ENCODE assay signal across 24 cellular contexts in genomic region chr4:73442275-73442674, GRCh38. TPM values are rescaled to one million over a fixed set of nuclear protein-coding genes. Genes with fewer than 3 reads are reported as not detected.
DNase-seq lines count a peak whose midpoint lies in the region; ATAC-seq, FAIRE-seq and TF ChIP-seq lines count a peak whose summit lies in the region.
"Had no signal": no experiment of that assay in that cellular context is flagged by ENCODE, and none has a peak within 500 bp of the region (broad histone marks: within the 10 kb centered on the region; RNA-seq: fewer than 3 reads in every experiment).

No MANE protein-coding gene starts in this region.

- H3K79me1 ChIP-seq in IMR-90 (ENCODE audit: low read depth in 1 of 2, low read length in 2 of 2): no peaks in the 10 kb centered on the region

- no peak for TF ChIP-seq RAD21 in IMR-90 (IDR thresholded peaks at IDR 0.05; ENCODE audit: low read length)
- no peak for TF ChIP-seq RAD21 in K562 (CRISPR knock-in tag; conservative IDR thresholded peaks at IDR 0.05 in 1 of 2, IDR thresholded peaks at IDR 0.05 in 1 of 2)

- H3K27ac ChIP-seq in IMR-90 (ENCODE audit: insufficient read depth, low read length): no peak overlapping the region
- H3K27ac ChIP-seq in PC-9: no peak overlapping the region
- H3K27ac ChIP-seq in K562 (ENCODE audit: extremely low read depth, low read depth, low read length): no peak overlapping the region
- H3K27ac ChIP-seq in osteoblast (ENCODE audit: low read depth, low read length): no peak overlapping the region
- H3K27ac ChIP-seq: GM23248 had no signal

- no peak overlapping the region for H2AK9ac ChIP-seq in IMR-90 (replicated peaks; ENCODE audit: low read depth, low read length, poor library complexity)

- H3K4ac ChIP-seq in IMR-90 (ENCODE audit: low read depth, low read length): no peak overlapping the region

- H3K9me3 Mint-ChIP-seq in activated CD8-positive, alpha-beta memory T cell treated with anti-CD3 and anti-CD28 coated beads, Interleukin-2, amount 10 ng/mL, durations not matched to agents 7 days and 5 days (ENCODE audit: low read depth): no peaks in the 10 kb centered on the region

- FAIRE-seq in K562 (lab: Jason Lieb, UNC): no peak
- FAIRE-seq: GM12892 had no signal

- no peak overlapping the region for H3K4me3 ChIP-seq in IMR-90 (ENCODE audit: insufficient read depth, low read depth, low read length)
- H3K4me3 ChIP-seq in PC-9: no peak overlapping the region
- H3K4me3 ChIP-seq in K562: no peak overlapping the region
- no peak overlapping the region for H3K4me3 ChIP-seq in osteoblast (ENCODE audit: insufficient read depth, low read length)
- H3K4me3 ChIP-seq: GM23248 had no signal

- H3K79me2 ChIP-seq in PC-9 (ENCODE audit: low read depth): no peaks in the 10 kb centered on the region
- no peaks in the 10 kb centered on the region for H3K79me2 ChIP-seq in K562 (ENCODE audit: control insufficient read depth, insufficient read depth, low read length)
- H3K79me2 ChIP-seq in osteoblast (ENCODE audit: insufficient read depth, low read length): no peaks in the 10 kb centered on the region

- no peak overlapping the region for H3K23ac ChIP-seq in IMR-90 (ENCODE audit: low read depth, low read length)

- in situ Hi-C loops in IMR-90 (cut with MboI; ENCODE audit: low sequenced_read_pairs): no loop called here
- in situ Hi-C loops in K562 (cut with MboI): no loop called here

- no peak overlapping the region for H3K4me3 Mint-ChIP-seq in activated CD8-positive, alpha-beta memory T cell treated with anti-CD3 and anti-CD28 coated beads, Interleukin-2, amount 10 ng/mL, durations not matched to agents 7 days and 5 days
- H3K4me3 Mint-ChIP-seq: CD4-positive, CD25-positive, alpha-beta regulatory T cell had no signal

- H3K27me3 Mint-ChIP-seq in activated CD8-positive, alpha-beta memory T cell treated with anti-CD3 and anti-CD28 coated beads, Interleukin-2, amount 10 ng/mL, durations not matched to agents 7 days and 5 days: peaks cover 18% of the 10 kb centered on the region
- H3K27me3 Mint-ChIP-seq: CD4-positive, CD25-positive, alpha-beta regulatory T cell had no signal

- H2AFZ ChIP-seq in IMR-90 (replicated peaks; ENCODE audit: low read length, poor library complexity) (no peak overlapping the region), PC-9 (no peak overlapping the region), K562 (ENCODE audit: low read depth, low read length) (peak overlapping the region; percentile 64; the same call in 1 of the 2 replicates), osteoblast (ENCODE audit: low read length) (no peak overlapping the region)
- H2AFZ ChIP-seq: GM23248 had no signal

- H2BK15ac ChIP-seq in IMR-90 (ENCODE audit: low read depth, low read length): no peak overlapping the region

- H3K9ac ChIP-seq in IMR-90 (ENCODE audit: low read depth, low read length) (no peak overlapping the region), K562 (ENCODE audit: insufficient read depth in 1 of 2, low read depth in 2 of 2, low read length in 2 of 2) (no peak overlapping the region)
- H3K9ac ChIP-seq: GM23248, SK-N-SH had no signal

- TF ChIP-seq POLR2A in IMR-90 (IDR thresholded peaks at IDR 0.05; ENCODE audit: low read depth, low read length): no peak
- TF ChIP-seq POLR2A in K562 (conservative IDR thresholded peaks at IDR 0.05): no peak

- H3K4me2 ChIP-seq in IMR-90 (ENCODE audit: low read depth, low read length): no peak overlapping the region; the same call in 1 of the 2 replicates
- H3K4me2 ChIP-seq in PC-9: peak overlapping the region; percentile 44
- no peak overlapping the region for H3K4me2 ChIP-seq in K562 (ENCODE audit: insufficient read depth, low read length)
- H3K4me2 ChIP-seq in osteoblast (ENCODE audit: insufficient read depth, low read length): peak overlapping the region; percentile 37
- H3K4me2 ChIP-seq: SK-N-SH had no signal

- H3K36me3 Mint-ChIP-seq in activated CD8-positive, alpha-beta memory T cell treated with anti-CD3 and anti-CD28 coated beads, Interleukin-2, amount 10 ng/mL, durations not matched to agents 7 days and 5 days: no peaks in the 10 kb centered on the region
- H3K36me3 Mint-ChIP-seq: CD4-positive, CD25-positive, alpha-beta regulatory T cell had no signal

- DNase-seq in IMR-90 (no peak), PC-9 (no peak), K562 (ENCODE audit: extremely low read depth in 1 of 4, low spot score in 3 of 4) (no peak), osteoblast (ENCODE audit: insufficient read length, low spot score, missing footprints) (no peak), head of caudate nucleus (no peak)
- DNase-seq in activated CD8-positive, alpha-beta memory T cell treated with anti-CD3 and anti-CD28 coated beads, Interleukin-2, amount 10 ng/mL, durations not matched to agents 7 days and 5 days: no peak
- no peak for DNase-seq in stimulated activated CD4-positive, alpha-beta T cell treated with anti-CD3 and anti-CD28 coated beads, Interleukin-4, amount 100 ng/mL, for 24 hours
- DNase-seq: CD4-positive, CD25-positive, alpha-beta regulatory T cell; DND-41; GM23248; HCEC 1CT; KG1; NCI-H1105 treated with DMSO at 0.1 percent for 48 hours; NCI-H2029 treated with DMSO at 0.1 percent for 48 hours; NCI-H2171; NCI-H524 treated with DMSO at 0.1 percent for 48 hours; OCI-M1; SHP77 treated with DMSO at 0.1 percent for 48 hours; SK-N-SH had no signal

- H3K9me1 ChIP-seq in IMR-90 (ENCODE audit: insufficient read depth, low read length) (no peaks in the 10 kb centered on the region), K562 (ENCODE audit: control insufficient read depth, insufficient read depth, low read length) (no peaks in the 10 kb centered on the region)

- CTCF ChIA-PET in IMR-90 (lab: Yijun Ruan, JAX) (no interaction called here), PC-9 (lab: Charles Lee) (no interaction called here), K562 (lab: Yijun Ruan, JAX; ENCODE audit: low intra/inter-chr PET ratio) (no interaction called here)
- CTCF ChIA-PET in activated CD8-positive, alpha-beta memory T cell treated with anti-CD3 and anti-CD28 coated beads, Interleukin-2, amount 10 ng/mL, durations not matched to agents 7 days and 5 days (lab: Charles Lee): no interaction called here

- H3F3A ChIP-seq in PC-9 (ENCODE audit: insufficient read depth, low read depth): no peaks in the 10 kb centered on the region

- H3K4me1 Mint-ChIP-seq in activated CD8-positive, alpha-beta memory T cell treated with anti-CD3 and anti-CD28 coated beads, Interleukin-2, amount 10 ng/mL, durations not matched to agents 7 days and 5 days: no peaks in the 10 kb centered on the region
- H3K4me1 Mint-ChIP-seq: CD4-positive, CD25-positive, alpha-beta regulatory T cell had no signal

- no peak for TF ChIP-seq EP300 in K562 (IDR thresholded peaks at IDR 0.05; ENCODE audit: low read length)

- intact Hi-C loops in IMR-90 (cut with micrococcal nuclease): loop anchor here (10.0 kb wide), 1 partner anchor 213 kb away; no protein-coding TSS in a partner anchor
- intact Hi-C loops in PC-9 (cut with micrococcal nuclease; ENCODE audit: unreplicated experiment): no loop called here
- intact Hi-C loops in K562 (cut with micrococcal nuclease): loop anchor here (10.0 kb wide), 2 partner anchors 127 to 213 kb away; no protein-coding TSS in a partner anchor
- intact Hi-C loops in head of caudate nucleus (cut with DNase I): no loop called here

- BruUV-seq in IMR-90 (replicated peaks; lab: Mats Ljungman, UMichigan) (no TSS peak), PC-9 (replicated peaks; lab: Mats Ljungman, UMichigan) (no TSS peak), K562 (replicated peaks; lab: Mats Ljungman, UMichigan) (no TSS peak)

- no peak overlapping the region for H2BK120ac ChIP-seq in IMR-90 (ENCODE audit: low read depth, low read length)

- no peak overlapping the region for H2BK5ac ChIP-seq in IMR-90 (ENCODE audit: low read depth, low read length, poor library complexity, severe bottlenecking)

- no peak overlapping the region for H4K5ac ChIP-seq in IMR-90 (ENCODE audit: low read depth, low read length)

- H3K9me2 ChIP-seq in PC-9 (ENCODE audit: insufficient read depth): no peaks in the 10 kb centered on the region; the same call in 1 of the 2 replicates
- H3K9me2 ChIP-seq: SK-N-SH had no signal

- H3K27ac Mint-ChIP-seq in activated CD8-positive, alpha-beta memory T cell treated with anti-CD3 and anti-CD28 coated beads, Interleukin-2, amount 10 ng/mL, durations not matched to agents 7 days and 5 days: no peak overlapping the region
- H3K27ac Mint-ChIP-seq: CD4-positive, CD25-positive, alpha-beta regulatory T cell had no signal

- H3K56ac ChIP-seq in IMR-90 (ENCODE audit: extremely low read depth, insufficient read depth, low read length): no peak overlapping the region

- no CpG with 5 or more reads among the region's 5 CpGs for WGBS in IMR-90 (ENCODE audit: extremely low coverage in 2 of 2, insufficient read length in 1 of 2), 2 experiments
- 21% methylated on average over 5 of the region's 5 CpGs for WGBS in K562 (ENCODE audit: insufficient coverage, low coverage, missing lambda C conversion rate)

- H4K20me1 ChIP-seq in IMR-90 (ENCODE audit: insufficient read depth, low read length) (no peaks in the 10 kb centered on the region), PC-9 (ENCODE audit: insufficient read depth) (no peaks in the 10 kb centered on the region), K562 (replicated peaks; ENCODE audit: control insufficient read depth, insufficient read depth, low read length) (no peaks in the 10 kb centered on the region), osteoblast (ENCODE audit: insufficient read depth, low read length) (no peaks in the 10 kb centered on the region)

- H3K27me3 ChIP-seq in IMR-90 (ENCODE audit: control insufficient read depth, insufficient read depth, low read length): peaks cover 2% of the 10 kb centered on the region; the same call in 1 of the 2 replicates
- no peaks in the 10 kb centered on the region for H3K27me3 ChIP-seq in PC-9 (ENCODE audit: insufficient read depth, low read depth)
- H3K27me3 ChIP-seq in K562 (ENCODE audit: control insufficient read depth in 2 of 2, insufficient read depth in 2 of 2, low read length in 2 of 2): no peaks in the 10 kb centered on the region
- peaks cover 19% of the 10 kb centered on the region for H3K27me3 ChIP-seq in osteoblast (ENCODE audit: insufficient read depth, low read length)

- H3K4me1 ChIP-seq in IMR-90 (ENCODE audit: control insufficient read depth, insufficient read depth, low read length) (no peaks in the 10 kb centered on the region), PC-9 (replicated peaks; ENCODE audit: insufficient read depth) (no peaks in the 10 kb centered on the region), K562 (replicated peaks in 1 of 2; ENCODE audit: control insufficient read depth in 2 of 2, insufficient read depth in 2 of 2, low read length in 2 of 2) (no peaks in the 10 kb centered on the region), osteoblast (ENCODE audit: insufficient read depth, low read length) (peaks cover 3% of the 10 kb centered on the region)

- no peak overlapping the region for H4K91ac ChIP-seq in IMR-90 (ENCODE audit: insufficient read depth, low read depth, low read length)

- no peak overlapping the region for H3K18ac ChIP-seq in IMR-90 (ENCODE audit: low read depth, low read length)

- POLR2A ChIA-PET in IMR-90 (lab: Charles Lee; ENCODE audit: unreplicated experiment): no interaction called here
- POLR2A ChIA-PET in PC-9 (lab: Charles Lee; ENCODE audit: unreplicated experiment): no interaction called here
- POLR2A ChIA-PET in K562 (lab: Yijun Ruan, JAX): no interaction called here

- H2AK5ac ChIP-seq in IMR-90 (ENCODE audit: low read depth, low read length): no peak overlapping the region

- H3K9me3 ChIP-seq in IMR-90 (ENCODE audit: control insufficient read depth, insufficient read depth, low read length) (no peaks in the 10 kb centered on the region), PC-9 (ENCODE audit: insufficient read depth, low read depth) (no peaks in the 10 kb centered on the region), K562 (replicated peaks; ENCODE audit: control insufficient read depth, insufficient read depth, low read depth, low read length) (no peaks in the 10 kb centered on the region), osteoblast (ENCODE audit: low read depth, low read length) (no peaks in the 10 kb centered on the region)
- H3K9me3 ChIP-seq: SK-N-SH had no signal

- no peak for TF ChIP-seq CTCF in IMR-90 (conservative IDR thresholded peaks at IDR 0.05; ENCODE audit: low read depth, low read length)
- no peak for TF ChIP-seq CTCF in PC-9 (conservative IDR thresholded peaks at IDR 0.05)
- no peak for TF ChIP-seq CTCF in K562 (IDR thresholded peaks at IDR 0.05 in 2 of 3, conservative IDR thresholded peaks at IDR 0.05 in 1 of 3; ENCODE audit: insufficient read depth in 2 of 3, low read depth in 1 of 3, low read length in 3 of 3)
- no peak for TF ChIP-seq CTCF in osteoblast (IDR thresholded peaks at IDR 0.05; ENCODE audit: extremely low read depth, low read depth, low read length)

- dilution Hi-C loops in IMR-90 (cut with HindIII; ENCODE audit: low sequenced_read_pairs, unreplicated experiment): no loop called here

- H3K36me3 ChIP-seq in IMR-90 (ENCODE audit: control insufficient read depth, insufficient read depth, low read length) (no peaks in the 10 kb centered on the region), PC-9 (ENCODE audit: low read depth) (no peaks in the 10 kb centered on the region), K562 (ENCODE audit: control insufficient read depth, insufficient read depth, low read length) (no peaks in the 10 kb centered on the region), osteoblast (ENCODE audit: insufficient read depth, low read length) (no peaks in the 10 kb centered on the region)

- ATAC-seq in IMR-90 (ENCODE audit: low read depth) (no peak; the same call in 1 of the 2 replicates), K562 (no peak), HG03159 (IDR thresholded peaks at IDR 0.05; ENCODE audit: unreplicated experiment) (no peak)
- ATAC-seq in activated CD8-positive, alpha-beta memory T cell treated with anti-CD3 and anti-CD28 coated beads, Interleukin-2, amount 10 ng/mL, durations not matched to agents 7 days and 5 days: no peak

- H2BK20ac ChIP-seq in IMR-90 (ENCODE audit: low read depth, low read length): no peak overlapping the region

- H3K14ac ChIP-seq in IMR-90 (replicated peaks; ENCODE audit: low read depth, low read length): no peak overlapping the region

- no peak overlapping the region for H4K8ac ChIP-seq in IMR-90 (ENCODE audit: low read depth in 2 of 2, low read length in 2 of 2)

RNA-seq across cellular contexts. Expression of gene AFP, which starts 6.3 kb away (rescaled TPM):
- total RNA-seq in IMR-90 (2012; rRNA removed): 0.56 and 1.3 TPM in 2 replicates
- 0.52 and 0.87 TPM in 2 replicates for polyA plus RNA-seq in IMR-90 (2012; rRNA removed)
- 0.53 and 0.57 TPM in 2 replicates for polyA plus RNA-seq in IMR-90 (2012; cell fraction: cytosol; rRNA removed)
- polyA plus RNA-seq in IMR-90 (2012; cell fraction: nucleus; rRNA removed; ENCODE audit: low replicate concordance): 0.29 and 0.31 TPM in 2 replicates
- 0.92 and 1.7 TPM in 2 replicates for total RNA-seq in PC-9 (2021)
- not detected in 2 replicates for total RNA-seq in K562 (2011; cell fraction: chromatin; rRNA removed; ENCODE audit: low replicate concordance)
- not detected in 2 replicates for total RNA-seq in K562 (2011; cell fraction: nucleolus; rRNA removed)
- not detected in 2 replicates for total RNA-seq in K562 (2011; cell fraction: nucleoplasm; rRNA removed)
- total RNA-seq in K562 (2014; rRNA removed): 2.3 and 3.0 TPM in 2 replicates
- total RNA-seq in K562 (2014; rRNA removed; fragmentation: Illumina TruSeq; extraction: Trizol): 5.4 and 5.5 TPM in 2 replicates
- total RNA-seq in K562 (2015; rRNA removed; fragmentation: Illumina TruSeq; extraction: Trizol): 4.7 and 6.2 TPM in 2 replicates
- 2.8 and 2.9 TPM in 2 replicates for total RNA-seq in K562 (2021)
- 0.22 and 0.47 TPM in 2 replicates for polyA plus RNA-seq in K562 (2011; rRNA removed)
- 0.22 and 0.32 TPM in 2 replicates for polyA plus RNA-seq in K562 (2011; cell fraction: cytosol; rRNA removed)
- polyA plus RNA-seq in K562 (2011; cell fraction: nucleus; rRNA removed): 0.14 and 0.15 TPM in 2 replicates
- 6.2 and 9.5 TPM in 2 replicates for polyA plus RNA-seq in K562 (2012)
- polyA plus RNA-seq in K562 (2014; fragmentation: Illumina TruSeq; extraction: Trizol): 1.8 and 2.5 TPM in 2 replicates
- polyA plus RNA-seq in K562 (2014; fragmentation: Nextera tagmentation; extraction: Ambion mirVana): 1 to 10 TPM; 4.6 to 6.0 TPM
- 2.0 and 2.9 TPM in 2 replicates for polyA plus RNA-seq in K562 (2014; rRNA removed)
- 0.21 and 0.67 TPM in 2 replicates for polyA minus RNA-seq in K562 (2011; rRNA and poly(A)+ RNA removed)
- 20.2 TPM in 1 of 2 replicates, not detected in the other for polyA minus RNA-seq in K562 (2011; cell fraction: cytosol; rRNA and poly(A)+ RNA removed)
- not detected in 2 replicates for polyA minus RNA-seq in K562 (2011; cell fraction: nucleus; rRNA and poly(A)+ RNA removed)
- not detected in 2 replicates for total RNA-seq in osteoblast
- total RNA-seq in activated CD8-positive, alpha-beta memory T cell treated with anti-CD3 and anti-CD28 coated beads, Interleukin-2, amount 10 ng/mL, durations not matched to agents 7 days and 5 days: not detected
- total RNA-seq: CD4-positive, CD25-positive, alpha-beta regulatory T cell; G401; GM23248 had no signal
- polyA plus RNA-seq: CD4-positive, CD25-positive, alpha-beta regulatory T cell had no signal

RNA-seq across cellular contexts. Expression of gene ALB, which starts 38.2 kb away (rescaled TPM):
- total RNA-seq in IMR-90 (2012; rRNA removed) (not detected in 2 replicates), PC-9 (2021) (not detected in 2 replicates), K562 (2014; rRNA removed) (0.12 TPM in 1 of 2 replicates, not detected in the other), K562 (2014; rRNA removed; fragmentation: Illumina TruSeq; extraction: Trizol) (0.18 and 0.38 TPM in 2 replicates), K562 (2015; rRNA removed; fragmentation: Illumina TruSeq; extraction: Trizol) (0.14 and 0.30 TPM in 2 replicates), K562 (2021) (18.5 and 24.2 TPM in 2 replicates), osteoblast (under 0.01 TPM in 1 of 2 replicates, not detected in the other)
- polyA plus RNA-seq in IMR-90 (2012; rRNA removed) (not detected in 2 replicates), K562 (2011; rRNA removed) (not detected in 2 replicates), K562 (2014; fragmentation: Illumina TruSeq; extraction: Trizol) (0.40 TPM in 1 of 2 replicates, not detected in the other), K562 (2014; fragmentation: Nextera tagmentation; extraction: Ambion mirVana) (under 1 TPM; 0.04 to 0.20 TPM), K562 (2014; rRNA removed) (0.07 and 0.37 TPM in 2 replicates)
- polyA plus RNA-seq in IMR-90 (2012; cell fraction: cytosol; rRNA removed): not detected in 2 replicates
- 0.25 TPM in 1 of 2 replicates, not detected in the other for polyA plus RNA-seq in IMR-90 (2012; cell fraction: nucleus; rRNA removed; ENCODE audit: low replicate concordance)
- total RNA-seq in K562 (2011; cell fraction: chromatin; rRNA removed; ENCODE audit: low replicate concordance): not detected in 2 replicates
- total RNA-seq in K562 (2011; cell fraction: nucleolus; rRNA removed): not detected in 2 replicates
- total RNA-seq in K562 (2011; cell fraction: nucleoplasm; rRNA removed): not detected in 2 replicates
- polyA plus RNA-seq in K562 (2011; cell fraction: cytosol; rRNA removed): 0.09 TPM in 1 of 2 replicates, not detected in the other
- polyA plus RNA-seq in K562 (2011; cell fraction: nucleus; rRNA removed): 0.22 TPM in 1 of 2 replicates, not detected in the other
- polyA plus RNA-seq in K562 (2012): 0.25 and 0.83 TPM in 2 replicates
- polyA minus RNA-seq in K562 (2011; rRNA and poly(A)+ RNA removed): 0.15 TPM in 1 of 2 replicates, not detected in the other
- 49.8 TPM in 1 of 2 replicates, not detected in the other for polyA minus RNA-seq in K562 (2011; cell fraction: cytosol; rRNA and poly(A)+ RNA removed)
- polyA minus RNA-seq in K562 (2011; cell fraction: nucleus; rRNA and poly(A)+ RNA removed): not detected in 2 replicates
- total RNA-seq in activated CD8-positive, alpha-beta memory T cell treated with anti-CD3 and anti-CD28 coated beads, Interleukin-2, amount 10 ng/mL, durations not matched to agents 7 days and 5 days: not detected
- total RNA-seq: CD4-positive, CD25-positive, alpha-beta regulatory T cell; G401; GM23248; RPMI7951 had no signal
- polyA plus RNA-seq: BJ; CD4-positive, CD25-positive, alpha-beta regulatory T cell; GM23248; SK-N-SH had no signal

RNA-seq across cellular contexts. Expression of gene AFM, which starts 39.3 kb away (rescaled TPM):
- total RNA-seq in IMR-90 (2012; rRNA removed) (not detected in 2 replicates), PC-9 (2021) (not detected in 2 replicates), K562 (2014; rRNA removed) (not detected in 2 replicates), K562 (2014; rRNA removed; fragmentation: Illumina TruSeq; extraction: Trizol) (0.06 TPM in 1 of 2 replicates, not detected in the other), K562 (2015; rRNA removed; fragmentation: Illumina TruSeq; extraction: Trizol) (not detected in 2 replicates), K562 (2021) (0.07 TPM in 1 of 2 replicates, not detected in the other), osteoblast (not detected in 2 replicates)
- polyA plus RNA-seq in IMR-90 (2012; rRNA removed) (not detected in 2 replicates), K562 (2011; rRNA removed) (not detected in 2 replicates), K562 (2014; fragmentation: Illumina TruSeq; extraction: Trizol) (not detected in 2 replicates), K562 (2014; fragmentation: Nextera tagmentation; extraction: Ambion mirVana) (under 1 TPM; 0.10 to 0.15 TPM), K562 (2014; rRNA removed) (0.13 TPM in 1 of 2 replicates, not detected in the other)
- polyA plus RNA-seq in IMR-90 (2012; cell fraction: cytosol; rRNA removed): not detected in 2 replicates
- not detected in 2 replicates for polyA plus RNA-seq in IMR-90 (2012; cell fraction: nucleus; rRNA removed; ENCODE audit: low replicate concordance)
- not detected in 2 replicates for total RNA-seq in K562 (2011; cell fraction: chromatin; rRNA removed; ENCODE audit: low replicate concordance)
- total RNA-seq in K562 (2011; cell fraction: nucleolus; rRNA removed): not detected in 2 replicates
- total RNA-seq in K562 (2011; cell fraction: nucleoplasm; rRNA removed): not detected in 2 replicates
- polyA plus RNA-seq in K562 (2011; cell fraction: cytosol; rRNA removed): not detected in 2 replicates
- polyA plus RNA-seq in K562 (2011; cell fraction: nucleus; rRNA removed): not detected in 2 replicates
- 0.06 and 0.10 TPM in 2 replicates for polyA plus RNA-seq in K562 (2012)
- polyA minus RNA-seq in K562 (2011; rRNA and poly(A)+ RNA removed): 0.11 TPM in 1 of 2 replicates, not detected in the other
- not detected in 2 replicates for polyA minus RNA-seq in K562 (2011; cell fraction: cytosol; rRNA and poly(A)+ RNA removed)
- not detected in 2 replicates for polyA minus RNA-seq in K562 (2011; cell fraction: nucleus; rRNA and poly(A)+ RNA removed)
- not detected for total RNA-seq in activated CD8-positive, alpha-beta memory T cell treated with anti-CD3 and anti-CD28 coated beads, Interleukin-2, amount 10 ng/mL, durations not matched to agents 7 days and 5 days
- total RNA-seq: CD4-positive, CD25-positive, alpha-beta regulatory T cell; G401; GM23248 had no signal
- polyA plus RNA-seq: BJ; CD4-positive, CD25-positive, alpha-beta regulatory T cell; GM23248; SK-N-SH had no signal

Comparison
In these comparisons a context has a peak if more than half of its experiments do, and no peak if none do; other contexts are left out.
1. H3K4me2 ChIP-seq: peak in PC-9 (single experiment) and osteoblast (single experiment); none in IMR-90 (single experiment) and K562 (single experiment).
2. intact Hi-C loops: an anchor here in IMR-90 (10.0 kb wide) and K562 (10.0 kb wide); none called in PC-9 and head of caudate nucleus.